In the genomic region with DNA sequence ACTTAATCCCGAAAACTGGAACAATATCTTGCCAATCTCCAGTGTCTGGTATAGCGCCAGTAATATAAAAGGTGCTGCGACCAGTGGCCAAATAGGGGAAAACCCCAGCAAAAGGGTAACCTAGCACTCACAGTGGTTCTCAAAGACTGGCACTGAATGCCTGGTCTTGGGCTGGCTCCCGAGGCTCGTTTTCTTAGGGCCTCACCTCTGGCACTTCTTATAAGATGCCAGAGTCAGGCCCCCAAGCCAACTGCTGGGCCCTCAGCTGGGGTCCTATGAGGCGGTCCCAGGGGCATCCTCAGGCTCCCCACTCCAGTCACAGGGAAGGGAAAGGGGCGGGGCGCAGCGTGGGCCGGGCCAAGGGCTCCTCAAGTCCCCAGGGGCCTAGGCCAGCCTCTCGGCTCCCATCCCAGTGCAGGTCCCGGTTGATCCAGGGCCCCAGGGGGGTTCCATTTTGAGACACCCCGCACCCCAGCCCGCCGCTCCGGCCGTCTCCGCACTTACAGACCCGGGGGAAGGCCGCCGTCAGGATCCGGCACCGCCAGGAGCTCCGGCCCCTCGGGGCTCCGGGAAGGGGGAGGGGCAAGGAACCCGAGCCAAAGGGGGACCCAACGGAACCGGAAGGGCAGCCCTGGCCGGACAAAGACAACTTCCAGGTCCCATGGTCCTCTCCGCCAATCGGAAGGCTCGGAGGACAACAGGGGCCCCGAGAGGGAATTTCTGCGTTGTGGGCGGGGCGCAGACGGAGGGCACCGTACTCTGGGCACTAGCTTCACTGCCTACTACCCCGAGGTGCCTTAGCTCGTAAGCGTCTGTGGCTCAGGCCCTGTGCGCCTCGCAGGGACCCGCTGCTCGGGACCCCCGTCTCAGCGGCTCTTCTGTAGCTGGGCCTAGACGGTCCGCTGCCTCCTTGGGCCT, we compare ENCODE assay signal across 8 cellular contexts. TPM values are rescaled to one million over a fixed set of nuclear protein-coding genes. Genes with fewer than 3 reads are reported as not detected.
A peak's percentile ranks its signal among the peaks of the same experiment; 100 is the strongest.
DNase-seq lines count a peak whose midpoint lies in the region; ATAC-seq and TF ChIP-seq lines count a peak whose summit lies in the region.

A gene with protein sequence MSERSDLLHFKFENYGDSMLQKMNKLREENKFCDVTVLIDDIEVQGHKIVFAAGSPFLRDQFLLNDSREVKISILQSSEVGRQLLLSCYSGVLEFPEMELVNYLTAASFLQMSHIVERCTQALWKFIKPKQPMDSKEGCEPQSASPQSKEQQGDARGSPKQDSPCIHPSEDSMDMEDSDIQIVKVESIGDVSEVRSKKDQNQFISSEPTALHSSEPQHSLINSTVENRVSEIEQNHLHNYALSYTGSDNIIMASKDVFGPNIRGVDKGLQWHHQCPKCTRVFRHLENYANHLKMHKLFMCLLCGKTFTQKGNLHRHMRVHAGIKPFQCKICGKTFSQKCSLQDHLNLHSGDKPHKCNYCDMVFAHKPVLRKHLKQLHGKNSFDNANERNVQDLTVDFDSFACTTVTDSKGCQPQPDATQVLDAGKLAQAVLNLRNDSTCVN (minus strand): TSS at position 580 of the 918 bp plus-strand sequence. CDS start 11,578 bp downstream, outside the sequence.

- peak within 1 kb of the TSS; percentile 89 for H3K9ac ChIP-seq in PC-3 (ENCODE audit: low read length)

- H3K27me3 ChIP-seq in PC-3 (ENCODE audit: low read length) = no peaks in the 10 kb centered on the region
- no peaks in the 10 kb centered on the region for H3K27me3 ChIP-seq in esophagus muscularis mucosa

- H3K36me3 ChIP-seq in PC-3 (ENCODE audit: low read depth, low read length) (peaks cover 2% of the 10 kb centered on the region; the same call in 1 of the 2 replicates), esophagus muscularis mucosa (peaks cover 0 to 15% (median under 1%) of the 10 kb centered on the region in 4 donors)

- H3K9me3 Mint-ChIP-seq in activated T-cell treated with anti-CD3 and anti-CD28 coated beads, Interleukin-2, amount 50 U/mL, for 24 hours = no peaks in the 10 kb centered on the region

- H3K4me1 Mint-ChIP-seq in activated T-cell treated with anti-CD3 and anti-CD28 coated beads, Interleukin-2, amount 50 U/mL, for 24 hours (ENCODE audit: low read depth) = peaks cover 12% of the 10 kb centered on the region

- POLR2A ChIA-PET in PC-3 (lab: Charles Lee; ENCODE audit: unreplicated experiment) = interaction anchor here (0.5 to 0.6 kb wide), 4 partner anchors 23 to 33 kb away, joined by 3 to 4 read pairs (median 3); no protein-coding TSS in a partner anchor

- intact Hi-C loops in PC-3 (cut with micrococcal nuclease) = loop anchor here (5.0 kb wide), 1 partner anchor 61 kb away; no protein-coding TSS in a partner anchor
- intact Hi-C loops in esophagus muscularis mucosa (cut with DNase I) = no loop called here

- peak; percentile 97 for DNase-seq in DMS53 (lab: John Stamatoyannopoulos, UW)
- DNase-seq in Jurkat, Clone E6-1 (ENCODE audit: low read depth, low spot score) = peak; percentile 88
- DNase-seq in PC-3 = peak; percentile 88
- peak; percentile 91 for DNase-seq in activated T-cell treated with anti-CD3 and anti-CD28 coated beads, Interleukin-2, amount 50 U/mL, for 24 hours
- DNase-seq in esophagus muscularis mucosa (ENCODE audit: extremely low spot score) = peak; percentile 98
- peak; percentile 98 for DNase-seq in myocyte (ENCODE audit: low read depth)
- peak; percentile 79 to 95 for DNase-seq in stimulated activated CD8-positive, alpha-beta memory T cell treated with anti-CD3 and anti-CD28 coated beads, Interleukin-7, amount 100 ng/mL, for 48 hours (ENCODE audit: extremely low read depth in 1 of 2, low read depth in 1 of 2)

- H3K4me3 ChIP-seq in Jurkat, Clone E6-1 (ENCODE audit: low read length) = peak within 1 kb of the TSS; percentile 80
- H3K4me3 ChIP-seq in PC-3 (ENCODE audit: low read length) = peak within 1 kb of the TSS; percentile 81
- H3K4me3 ChIP-seq in esophagus muscularis mucosa = peak within 1 kb of the TSS; percentile 78 to 89 (median 88)

- H3K4me1 ChIP-seq in PC-3 (ENCODE audit: insufficient read depth, low read length) (peaks cover 23% of the 10 kb centered on the region), esophagus muscularis mucosa (peaks cover 28 to 53% (median 38%) of the 10 kb centered on the region in 4 donors)

- TF ChIP-seq CTCF in PC-3 (conservative IDR thresholded peaks at IDR 0.05; ENCODE audit: low read depth, low read length) = no peak
- no peak for TF ChIP-seq CTCF in esophagus muscularis mucosa (IDR thresholded peaks at IDR 0.05)

- no peak for TF ChIP-seq EP300 in esophagus muscularis mucosa (IDR thresholded peaks at IDR 0.05)

- BruUV-seq in PC-3 (replicated peaks; lab: Mats Ljungman, UMichigan) = no TSS peak

- no peaks in the 10 kb centered on the region for H3F3A ChIP-seq in PC-3 (ENCODE audit: low read length, unreplicated experiment)

- ATAC-seq in GM21717 (IDR thresholded peaks at IDR 0.05; ENCODE audit: unreplicated experiment) (peak; percentile 98), PC-3 (peak; percentile 96)

- CTCF ChIA-PET in PC-3 (lab: Charles Lee) = no interaction called here

- WGBS in esophagus muscularis mucosa = 2% methylated on average over 18 of the region's 50 CpGs

- peaks cover 89% of the 10 kb centered on the region for H3K79me2 ChIP-seq in PC-3 (ENCODE audit: low read length)

- H3K4me3 Mint-ChIP-seq in activated T-cell treated with anti-CD3 and anti-CD28 coated beads, Interleukin-2, amount 50 U/mL, for 24 hours = no peak within 1 kb of the TSS

- H3K27me3 Mint-ChIP-seq in activated T-cell treated with anti-CD3 and anti-CD28 coated beads, Interleukin-2, amount 50 U/mL, for 24 hours = no peaks in the 10 kb centered on the region

- H3K36me3 Mint-ChIP-seq in activated T-cell treated with anti-CD3 and anti-CD28 coated beads, Interleukin-2, amount 50 U/mL, for 24 hours (ENCODE audit: low read depth) = peaks cover 26% of the 10 kb centered on the region

- H3K4me2 ChIP-seq in PC-3 (ENCODE audit: low read length) = peak within 1 kb of the TSS; percentile 81

- H3K27ac ChIP-seq in PC-3 (ENCODE audit: low read length) = peak within 1 kb of the TSS; percentile 49
- H3K27ac ChIP-seq in esophagus muscularis mucosa (replicated peaks in 1 of 4) = peak within 1 kb of the TSS; percentile 83 to 87 (median 86)

- peak within 1 kb of the TSS; percentile 87 for H2AFZ ChIP-seq in PC-3 (ENCODE audit: low read length)

- TF ChIP-seq POLR2A in esophagus muscularis mucosa (IDR thresholded peaks at IDR 0.05; ENCODE audit: low read depth) = no peak

- H3K9me3 ChIP-seq in PC-3 (ENCODE audit: low read length) (no peaks in the 10 kb centered on the region), esophagus muscularis mucosa (no peaks in the 10 kb centered on the region)

- H3K27ac Mint-ChIP-seq in activated T-cell treated with anti-CD3 and anti-CD28 coated beads, Interleukin-2, amount 50 U/mL, for 24 hours = no peak within 1 kb of the TSS

- no peaks in the 10 kb centered on the region for H4K20me1 ChIP-seq in PC-3 (ENCODE audit: low read length)

- H3K9me2 ChIP-seq in PC-3 (replicated peaks; ENCODE audit: low read length) = no peaks in the 10 kb centered on the region

RNA-seq across cellular contexts. Expression of the gene that starts here (rescaled TPM):
- 8.5 TPM for polyA plus RNA-seq in Jurkat, Clone E6-1 (2012; ENCODE audit: insufficient read depth, insufficient read length)
- total RNA-seq in PC-3 (2014; rRNA removed) (1.5 and 1.6 TPM in 2 replicates), esophagus muscularis mucosa (10 to 100 TPM in 2 of 4 donors, 1 to 10 TPM in 2; 6.3 to 10.4 (median 9.1) TPM), myocyte (3.8 and 7.0 TPM in 2 replicates)
- 2.6 TPM for polyA plus RNA-seq in myocyte (2012)

Comparison
In these comparisons a context has a peak if more than half of its experiments do, and no peak if none do; other contexts are left out.
1. Peak in every context shown above with its lines: DNase-seq, ATAC-seq, H3K4me3 ChIP-seq and H3K27ac ChIP-seq.